23 cellular contexts compared by ENCODE assay signal in genomic region chr12:113405687-113406086, GRCh38. TPM values are rescaled to one million over a fixed set of nuclear protein-coding genes. Genes with fewer than 3 reads are reported as not detected.
"Had no signal": no experiment of that assay in that cellular context is flagged by ENCODE, and none has a peak within 500 bp of the region (broad histone marks: within the 10 kb centered on the region; RNA-seq: fewer than 3 reads in every experiment).

No MANE protein-coding gene starts in this region.

- H3K4me1 ChIP-seq: colonic mucosa had no signal

- H3K36me3 Mint-ChIP-seq: activated naive CD8-positive, alpha-beta T cell; memory B cell; naive thymus-derived CD8-positive, alpha-beta T cell; type B pancreatic cell had no signal

- H3K27ac Mint-ChIP-seq: activated naive CD8-positive, alpha-beta T cell; memory B cell; type B pancreatic cell had no signal

- H3K4me3 ChIP-seq: body of pancreas, colonic mucosa, esophagus squamous epithelium, left lung, right atrium auricular region, skin epidermis had no signal

- H3K27ac ChIP-seq: body of pancreas, colonic mucosa, esophagus squamous epithelium, left lung, neutrophil, right atrium auricular region had no signal

- H3K4me3 Mint-ChIP-seq: activated naive CD8-positive, alpha-beta T cell; memory B cell; naive thymus-derived CD8-positive, alpha-beta T cell; type B pancreatic cell had no signal

- DNase-seq: activated CD4-positive, alpha-beta T cell treated with anti-CD3 and anti-CD28 coated beads, Interleukin-2, amount 50 U/mL, for 1 hour; activated CD8-positive, alpha-beta memory T cell treated with anti-CD3 and anti-CD28 coated beads for 24 hours; activated gamma-delta T cell treated with Interleukin-2 at 50 U/mL for 16 hours; caudate nucleus; colonic mucosa; esophagus squamous epithelium; hippocampal formation; kidney; left lung; naive thymus-derived CD8-positive, alpha-beta T cell; stimulated activated CD4-positive, alpha-beta T cell treated with anti-CD3 and anti-CD28 coated beads, Interleukin-15, amount 100 ng/mL, for 24 hours; stimulated activated CD4-positive, alpha-beta T cell treated with anti-CD3 and anti-CD28 coated beads, Interleukin-4, amount 100 ng/mL, for 1 hour; stimulated activated naive CD4-positive, alpha-beta T cell treated with Interleukin-2 at 50 U/mL for 16 hours had no signal

- H3K27me3 ChIP-seq: body of pancreas, colonic mucosa, neutrophil, right atrium auricular region had no signal

- H3K36me3 ChIP-seq: colonic mucosa, esophagus squamous epithelium, left lung, neutrophil, right atrium auricular region had no signal

- H3K9me3 Mint-ChIP-seq: memory B cell; naive thymus-derived CD8-positive, alpha-beta T cell; type B pancreatic cell had no signal

- H3K9me3 ChIP-seq: body of pancreas, colonic mucosa, esophagus squamous epithelium, left lung, neutrophil, right atrium auricular region had no signal

- H3K4me1 Mint-ChIP-seq: memory B cell had no signal

RNA-seq across cellular contexts. Expression of gene SDS, which starts 2.0 kb away (rescaled TPM):
- total RNA-seq: endothelial cell of umbilical vein; fibroblast of villous mesenchyme; naive thymus-derived CD8-positive, alpha-beta T cell; T-helper 2 cell treated with Interferon-gamma antibody and Interleukin-4, amounts not matched to agents 100 ng/mL and 5 ng/mL, for 36 hours had no signal
- polyA plus RNA-seq: endothelial cell of umbilical vein; naive thymus-derived CD8-positive, alpha-beta T cell had no signal

RNA-seq across cellular contexts. Expression of gene SDSL, which starts 16.5 kb away (rescaled TPM):
- total RNA-seq: naive thymus-derived CD8-positive, alpha-beta T cell had no signal
- polyA plus RNA-seq: naive thymus-derived CD8-positive, alpha-beta T cell had no signal
